8 cellular contexts compared by ENCODE assay signal in genomic region chr2:172806426-172807008, GRCh38.
DNase-seq lines count a peak whose midpoint lies in the region; ATAC-seq, FAIRE-seq and TF ChIP-seq lines count a peak whose summit lies in the region.

No MANE protein-coding gene starts in this region.

- H3K4me3 ChIP-seq in BE2C (ENCODE audit: low read depth, low read length) (no peak overlapping the region), HAP-1 (no peak overlapping the region), kidney epithelial cell (ENCODE audit: low read depth, low read length) (no peak overlapping the region)

- no peak for DNase-seq in BE2C
- DNase-seq in HAP-1 (ENCODE audit: low spot score in 2 of 2), result peak; percentile 27 to 71
- peak; percentile 64 for DNase-seq in NCI-H526 treated with DMSO at 0.1 percent for 48 hours (lab: John Stamatoyannopoulos, UW)
- DNase-seq in MCF 10A (ENCODE audit: unreplicated experiment), result peak; percentile 56
- DNase-seq in kidney epithelial cell (ENCODE audit: low read depth), result no peak
- DNase-seq in urothelium cell line (ENCODE audit: low spot score), result peak; percentile 44
- no peak for DNase-seq in GDM1 (lab: John Stamatoyannopoulos, UW)

- POLR2A ChIA-PET in MCF 10A (lab: Yijun Ruan, JAX), result interaction anchor here (0.7 to 1.3 kb wide), 2 partner anchors 30 to 125 kb away, joined by 3 read pairs; no protein-coding TSS in a partner anchor

- no peaks in the 10 kb centered on the region for H3K9me3 ChIP-seq in BE2C
- peaks cover 4% of the 10 kb centered on the region; the same call in 1 of the 2 replicates for H3K9me3 ChIP-seq in HAP-1

- peaks cover 13% of the 10 kb centered on the region for H3K9me3 Mint-ChIP-seq in MCF 10A (ENCODE audit: unreplicated experiment)

- no peaks in the 10 kb centered on the region for H3K27me3 Mint-ChIP-seq in MCF 10A (ENCODE audit: insufficient read depth, unreplicated experiment)

- H3K4me3 Mint-ChIP-seq in MCF 10A (ENCODE audit: unreplicated experiment), result no peak overlapping the region

- BruUV-seq in MCF 10A (replicated peaks; lab: Mats Ljungman, UMichigan), result no TSS peak

- no peaks in the 10 kb centered on the region for H3K4me1 Mint-ChIP-seq in MCF 10A (ENCODE audit: insufficient read depth, unreplicated experiment)

- H3K36me3 ChIP-seq in BE2C (no peaks in the 10 kb centered on the region), HAP-1 (replicated peaks) (no peaks in the 10 kb centered on the region), kidney epithelial cell (ENCODE audit: control insufficient read depth, insufficient read depth, low read length) (no peaks in the 10 kb centered on the region)

- H3K4me1 ChIP-seq in BE2C (peaks cover 9% of the 10 kb centered on the region; the same call in 1 of the 2 replicates), HAP-1 (peaks cover 7% of the 10 kb centered on the region; the same call in 1 of the 2 replicates)

- H3K27me3 ChIP-seq in BE2C (no peaks in the 10 kb centered on the region), HAP-1 (ENCODE audit: low read depth) (no peaks in the 10 kb centered on the region), kidney epithelial cell (ENCODE audit: control insufficient read depth, insufficient read depth, low read length) (no peaks in the 10 kb centered on the region)

- no peak overlapping the region for H3K27ac Mint-ChIP-seq in MCF 10A (ENCODE audit: low read depth, unreplicated experiment)

- in situ Hi-C loops in HAP-1 (cut with MboI; ENCODE audit: low sequenced_read_pairs), result loop anchor here (5.0 to 25.0 kb wide), 2 partner anchors 121 to 406 kb away; no protein-coding TSS in a partner anchor

- no peaks in the 10 kb centered on the region for H3K36me3 Mint-ChIP-seq in MCF 10A (ENCODE audit: insufficient read depth, unreplicated experiment)

- ATAC-seq in GM18520 (IDR thresholded peaks at IDR 0.05; ENCODE audit: unreplicated experiment), result no peak

- no peak for FAIRE-seq in urothelium cell line (lab: Jason Lieb, UNC)

- TF ChIP-seq CTCF in BE2C (IDR thresholded peaks at IDR 0.05; ENCODE audit: low read depth, low read length), result peak; percentile 79
- TF ChIP-seq CTCF in MCF 10A (IDR thresholded peaks at IDR 0.05; ENCODE audit: unreplicated experiment), result peak; percentile 81
- peak; percentile 89 for TF ChIP-seq CTCF in kidney epithelial cell (IDR thresholded peaks at IDR 0.05; ENCODE audit: insufficient read depth, low read length, poor library complexity, severe bottlenecking)

- intact Hi-C loops in MCF 10A (cut with micrococcal nuclease), result loop anchor here (1.0 to 10.0 kb wide), 5 partner anchors 58 to 590 kb away; no protein-coding TSS in a partner anchor

- CTCF ChIA-PET in MCF 10A (lab: Yijun Ruan, JAX), result interaction anchor here (0.5 to 7.9 kb wide), 50 partner anchors 8 to 1530 kb away, joined by 3 to 141 read pairs (median 4); no protein-coding TSS in a partner anchor

Comparison
In these comparisons a context has a peak if more than half of its experiments do, and no peak if none do; other contexts are left out.
1. DNase-seq: peak in HAP-1 (2 of 2), NCI-H526 treated with DMSO at 0.1 percent for 48 hours (single experiment), MCF 10A (single experiment) and urothelium cell line (single experiment); none in BE2C (single experiment), kidney epithelial cell (single experiment) and GDM1 (single experiment).
2. Peak in every context shown above with its lines, with median percentiles within 50 percentile points of each other: CTCF ChIP-seq.